ENCODE assay signal across 9 cellular contexts in genomic region chr22:30947163-30947820, GRCh38. TPM values are rescaled to one million over a fixed set of nuclear protein-coding genes. Genes with fewer than 3 reads are reported as not detected.
DNase-seq lines count a peak whose midpoint lies in the region; ATAC-seq and TF ChIP-seq lines count a peak whose summit lies in the region.
"Had no signal": no experiment of that assay in that cellular context is flagged by ENCODE, and none has a peak within 500 bp of the region (broad histone marks: within the 10 kb centered on the region; RNA-seq: fewer than 3 reads in every experiment).

No MANE protein-coding gene starts in this region.

- DNase-seq in C1 segment of cervical spinal cord (lab: John Stamatoyannopoulos, UW) (peak in 13 of 14 donors; percentile 5 to 85 (median 66)), NCI-H345 treated with DMSO at 0.1 percent for 48 hours (lab: John Stamatoyannopoulos, UW; ENCODE audit: unreplicated experiment) (peak; percentile 88), esophagus muscularis mucosa (ENCODE audit: extremely low spot score) (peak; percentile 90), neural crest cell (ENCODE audit: low read depth, low spot score) (peak; percentile 34), activated gamma-delta T cell treated with Interleukin-2 at 50 U/mL for 16 hours (no peak), lower lobe of right lung (no peak)

- H3K9me3 Mint-ChIP-seq in neural crest cell, result no peaks in the 10 kb centered on the region

- no peak for ATAC-seq in lower lobe of right lung
- no peak for ATAC-seq in HG03039 (IDR thresholded peaks at IDR 0.05; ENCODE audit: unreplicated experiment)
- ATAC-seq in HG03354 (IDR thresholded peaks at IDR 0.05; ENCODE audit: poor library complexity, severe bottlenecking, unreplicated experiment), result no peak
- ATAC-seq: K562 had no signal

- no peak for TF ChIP-seq EP300 in esophagus muscularis mucosa (IDR thresholded peaks at IDR 0.05)

- H3K4me1 Mint-ChIP-seq in neural crest cell, result peaks cover 5% of the 10 kb centered on the region

- H3K27ac Mint-ChIP-seq in neural crest cell (ENCODE audit: unreplicated experiment), result no peak overlapping the region

- no peaks in the 10 kb centered on the region for H3K27me3 ChIP-seq in esophagus muscularis mucosa
- H3K27me3 ChIP-seq in lower lobe of right lung (ENCODE audit: low read depth), result no peaks in the 10 kb centered on the region

- H3K4me3 Mint-ChIP-seq in neural crest cell, result no peak overlapping the region

- TF ChIP-seq CTCF in esophagus muscularis mucosa (IDR thresholded peaks at IDR 0.05) (peak in 2 of 3 experiments; percentile 29 to 48), neural crest cell (conservative IDR thresholded peaks at IDR 0.05) (no peak), lower lobe of right lung (IDR thresholded peaks at IDR 0.05) (no peak)

- no peaks in the 10 kb centered on the region for H3K27me3 Mint-ChIP-seq in neural crest cell (ENCODE audit: low read depth)

- H3K27ac ChIP-seq in esophagus muscularis mucosa (replicated peaks in 1 of 4) (peak overlapping the region; percentile 69 to 83 (median 78)), lower lobe of right lung (no peak overlapping the region)

- TF ChIP-seq POLR2A in esophagus muscularis mucosa (IDR thresholded peaks at IDR 0.05; ENCODE audit: low read depth), result no peak

- H3K36me3 ChIP-seq in esophagus muscularis mucosa (peaks cover 33 to 82% (median 78%) of the 10 kb centered on the region in 4 donors), lower lobe of right lung (peaks cover 88% of the 10 kb centered on the region)

- H3K9me3 ChIP-seq in esophagus muscularis mucosa (no peaks in the 10 kb centered on the region), lower lobe of right lung (no peaks in the 10 kb centered on the region)

- peaks cover 41% of the 10 kb centered on the region for H3K36me3 Mint-ChIP-seq in neural crest cell (ENCODE audit: low read depth)

- intact Hi-C loops in esophagus muscularis mucosa (cut with DNase I) (loop anchor here (2.0 kb wide), 2 partner anchors 138 to 202 kb away; no protein-coding TSS in a partner anchor), lower lobe of right lung (cut with DNase I) (loop anchor here (10.0 kb wide), 1 partner anchor 138 kb away; the partner anchor contains the start of gene SMTN)

- no peak overlapping the region for H3K4me3 ChIP-seq in esophagus muscularis mucosa
- no peak overlapping the region for H3K4me3 ChIP-seq in lower lobe of right lung
- H3K4me3 ChIP-seq: K562 had no signal

- WGBS in esophagus muscularis mucosa, result 33% methylated on average over 5 of the region's 5 CpGs

- H3K4me1 ChIP-seq in esophagus muscularis mucosa (peaks cover 21 to 44% (median 33%) of the 10 kb centered on the region in 4 donors), lower lobe of right lung (peaks cover 12% of the 10 kb centered on the region)

RNA-seq across cellular contexts. Expression of gene MORC2, which starts 21.3 kb away (rescaled TPM):
- total RNA-seq in esophagus muscularis mucosa (10 to 100 TPM; 19.5 to 28.8 (median 23.8) TPM), neural crest cell (38.8 and 44.2 TPM in 2 replicates), lower lobe of right lung (19.3 TPM)

RNA-seq across cellular contexts. Expression of gene TUG1, which starts 21.8 kb away (rescaled TPM):
- total RNA-seq in esophagus muscularis mucosa (10 to 100 TPM; 53.0 to 78.5 (median 64.1) TPM), neural crest cell (114 and 120 TPM in 2 replicates), lower lobe of right lung (64.4 TPM)

Comparison
In these comparisons a context has a peak if more than half of its experiments do, and no peak if none do; other contexts are left out.
1. DNase-seq: peak in C1 segment of cervical spinal cord (13 of 14), NCI-H345 treated with DMSO at 0.1 percent for 48 hours (single experiment), esophagus muscularis mucosa (single experiment) and neural crest cell (single experiment); none in activated gamma-delta T cell treated with Interleukin-2 at 50 U/mL for 16 hours (single experiment) and lower lobe of right lung (single experiment).
2. CTCF ChIP-seq: peak in esophagus muscularis mucosa (2 of 3); none in neural crest cell (single experiment) and lower lobe of right lung (single experiment).